Comparison of ENCODE assay signal across 15 cellular contexts in the genomic region with DNA sequence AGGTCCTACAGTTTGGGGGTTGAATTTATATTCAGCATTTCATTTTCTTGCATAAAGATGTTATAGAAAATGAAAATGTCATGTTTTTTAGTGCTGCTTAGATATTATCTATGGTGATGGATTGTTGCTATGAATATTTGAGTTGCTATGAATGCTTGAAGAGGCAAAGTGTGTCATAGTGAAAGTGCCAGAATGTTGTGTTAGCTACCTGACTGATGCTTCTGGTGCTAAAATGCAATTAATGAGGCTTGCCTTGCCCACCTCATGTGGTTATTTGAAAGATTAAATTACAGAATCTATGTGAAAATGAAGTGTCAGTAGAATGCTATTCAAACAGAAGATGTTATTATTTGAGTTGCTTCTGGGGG.
DNase-seq lines count a peak whose midpoint lies in the region; ATAC-seq and TF ChIP-seq lines count a peak whose summit lies in the region.
"Had no signal": no experiment of that assay in that cellular context is flagged by ENCODE, and none has a peak within 500 bp of the region (broad histone marks: within the 10 kb centered on the region; RNA-seq: fewer than 3 reads in every experiment).

No MANE protein-coding gene starts in this region.

- no peak for TF ChIP-seq POLR2A in suprapubic skin (IDR thresholded peaks at IDR 0.05)

- peaks cover 38% of the 10 kb centered on the region for H3K4me1 ChIP-seq in suprapubic skin
- H3K4me1 ChIP-seq: breast epithelium, gastroesophageal sphincter had no signal

- DNase-seq in activated T-cell treated with anti-CD3 and anti-CD28 coated beads, Interleukin-2, amount 50 U/mL, for 4 hours: no peak
- DNase-seq in activated T-cell treated with anti-CD3 and anti-CD28 coated beads, Interleukin-2, amount 50 U/mL, for 1 hour: no peak
- DNase-seq in suprapubic skin (ENCODE audit: low spot score in 2 of 2): no peak
- no peak for DNase-seq in germinal center (ENCODE audit: low spot score)
- DNase-seq in NCI-H1092 (lab: John Stamatoyannopoulos, UW): no peak
- no peak for DNase-seq in stimulated activated CD4-positive, alpha-beta T cell treated with anti-CD3 and anti-CD28 coated beads, Interleukin-15, amount 100 ng/mL, for 24 hours
- DNase-seq: activated CD4-positive, alpha-beta T cell treated with anti-CD3 and anti-CD28 coated beads for 4 hours; Calu3; effector memory CD8-positive, alpha-beta T cell; PC-3 had no signal

- H3K9me3 ChIP-seq in suprapubic skin: no peaks in the 10 kb centered on the region
- H3K9me3 ChIP-seq: breast epithelium had no signal

- peak overlapping the region; percentile 31 for H3K27ac ChIP-seq in suprapubic skin
- H3K27ac ChIP-seq: breast epithelium, gastroesophageal sphincter, KMS-11 had no signal

- H3K4me1 Mint-ChIP-seq in activated T-cell treated with anti-CD3 and anti-CD28 coated beads, Interleukin-2, amount 50 U/mL, for 4 hours (ENCODE audit: low read depth): peaks cover 21% of the 10 kb centered on the region

- H3K27me3 ChIP-seq in suprapubic skin: no peaks in the 10 kb centered on the region
- H3K27me3 ChIP-seq: breast epithelium, gastroesophageal sphincter had no signal

- H3K9me3 Mint-ChIP-seq in activated T-cell treated with anti-CD3 and anti-CD28 coated beads, Interleukin-2, amount 50 U/mL, for 4 hours: no peaks in the 10 kb centered on the region
- H3K9me3 Mint-ChIP-seq: effector memory CD8-positive, alpha-beta T cell had no signal

- TF ChIP-seq CTCF in suprapubic skin (IDR thresholded peaks at IDR 0.05): no peak

- peak; percentile 62 to 64 for ATAC-seq in activated T-cell treated with anti-CD3 and anti-CD28 coated beads, Interleukin-2, amount 50 U/mL, for 4 hours
- ATAC-seq in GM21717 (IDR thresholded peaks at IDR 0.05; ENCODE audit: unreplicated experiment): peak; percentile 46
- ATAC-seq in HG03378 (IDR thresholded peaks at IDR 0.05; ENCODE audit: unreplicated experiment): peak; percentile 69
- ATAC-seq: effector memory CD8-positive, alpha-beta T cell; PC-3 had no signal

- H3K36me3 Mint-ChIP-seq in activated T-cell treated with anti-CD3 and anti-CD28 coated beads, Interleukin-2, amount 50 U/mL, for 4 hours (ENCODE audit: insufficient read depth): no peaks in the 10 kb centered on the region

- H3K4me3 ChIP-seq in suprapubic skin: no peak overlapping the region
- H3K4me3 ChIP-seq: breast epithelium, gastroesophageal sphincter had no signal

- H3K36me3 ChIP-seq in suprapubic skin: no peaks in the 10 kb centered on the region
- H3K36me3 ChIP-seq: breast epithelium, gastroesophageal sphincter had no signal

- peaks cover 3% of the 10 kb centered on the region for H3K27me3 Mint-ChIP-seq in activated T-cell treated with anti-CD3 and anti-CD28 coated beads, Interleukin-2, amount 50 U/mL, for 4 hours (ENCODE audit: low read depth)
- H3K27me3 Mint-ChIP-seq: effector memory CD8-positive, alpha-beta T cell had no signal

- no peak overlapping the region for H3K4me3 Mint-ChIP-seq in activated T-cell treated with anti-CD3 and anti-CD28 coated beads, Interleukin-2, amount 50 U/mL, for 4 hours
- H3K4me3 Mint-ChIP-seq: effector memory CD8-positive, alpha-beta T cell had no signal

- no peak for TF ChIP-seq EP300 in suprapubic skin (IDR thresholded peaks at IDR 0.05)
